In genomic region chr7:50266893-50267386, GRCh38 we compare ENCODE assay signal across 8 cellular contexts. TPM values are rescaled to one million over a fixed set of nuclear protein-coding genes. Genes with fewer than 3 reads are reported as not detected.
A peak's percentile ranks its signal among the peaks of the same experiment; 100 is the strongest.
DNase-seq lines count a peak whose midpoint lies in the region; ATAC-seq and TF ChIP-seq lines count a peak whose summit lies in the region.

No MANE protein-coding gene starts in this region.

- H3K4me3 ChIP-seq in H7 (ENCODE audit: insufficient read depth, low read depth, low read length), result no peak overlapping the region

- POLR2A ChIA-PET in activated naive CD8-positive, alpha-beta T cell treated with anti-CD3 and anti-CD28 coated beads, Interleukin-2, amount 10 ng/mL, durations not matched to agents 7 days and 5 days (lab: Charles Lee), result interaction anchor here (0.8 to 10.6 kb wide), 19 partner anchors 9 to 183 kb away, joined by 3 to 272 read pairs (median 5); partner anchors contain the start of genes FIGNL1 and IKZF1

- H3K4me1 Mint-ChIP-seq in activated naive CD8-positive, alpha-beta T cell treated with anti-CD3 and anti-CD28 coated beads, Interleukin-2, amount 10 ng/mL, durations not matched to agents 7 days and 5 days, result peaks cover 75% of the 10 kb centered on the region

- ATAC-seq in HG03103 (IDR thresholded peaks at IDR 0.05; ENCODE audit: low read depth, unreplicated experiment), result peak; percentile 41
- ATAC-seq in activated naive CD8-positive, alpha-beta T cell treated with anti-CD3 and anti-CD28 coated beads, Interleukin-2, amount 10 ng/mL, durations not matched to agents 7 days and 5 days (ENCODE audit: low read depth), result peak; percentile 65

- H3K27ac Mint-ChIP-seq in activated naive CD8-positive, alpha-beta T cell treated with anti-CD3 and anti-CD28 coated beads, Interleukin-2, amount 10 ng/mL, durations not matched to agents 7 days and 5 days, result peak overlapping the region; percentile 88

- in situ Hi-C loops in GM18951 (cut with MboI; ENCODE audit: low sequenced_read_pairs, unreplicated experiment), result no loop called here

- no peaks in the 10 kb centered on the region for H3K27me3 ChIP-seq in H7 (ENCODE audit: control insufficient read depth, insufficient read depth, low read length)

- peak; percentile 40 for TF ChIP-seq POLR2A in GM18951 (IDR thresholded peaks at IDR 0.05; ENCODE audit: extremely low read depth, insufficient read depth, insufficient read length)

- peaks cover 10% of the 10 kb centered on the region for H3K36me3 Mint-ChIP-seq in activated naive CD8-positive, alpha-beta T cell treated with anti-CD3 and anti-CD28 coated beads, Interleukin-2, amount 10 ng/mL, durations not matched to agents 7 days and 5 days

- H3K4me3 Mint-ChIP-seq in activated naive CD8-positive, alpha-beta T cell treated with anti-CD3 and anti-CD28 coated beads, Interleukin-2, amount 10 ng/mL, durations not matched to agents 7 days and 5 days, result peak overlapping the region; percentile 78

- DNase-seq in T-helper 2 cell (peak; percentile 24 to 96 (median 65)), NCI-H345 (lab: John Stamatoyannopoulos, UW) (no peak), NCI-H2171 treated with DMSO at 0.1 percent for 48 hours (lab: John Stamatoyannopoulos, UW) (no peak), H7 (no peak)
- DNase-seq in activated naive CD8-positive, alpha-beta T cell treated with anti-CD3 and anti-CD28 coated beads, Interleukin-2, amount 10 ng/mL, durations not matched to agents 7 days and 5 days, result peak; percentile 80
- peak; percentile 53 for DNase-seq in stimulated activated CD8-positive, alpha-beta memory T cell treated with anti-CD3 and anti-CD28 coated beads, Interleukin-12 subunit alpha, Interleukin-12 subunit beta, amount 100 ng/mL, for 24 hours (ENCODE audit: extremely low read depth)

- no peaks in the 10 kb centered on the region for H3K36me3 ChIP-seq in H7 (replicated peaks; ENCODE audit: control insufficient read depth, insufficient read depth, low read length)

- peaks cover 4% of the 10 kb centered on the region for H3K9me3 Mint-ChIP-seq in activated naive CD8-positive, alpha-beta T cell treated with anti-CD3 and anti-CD28 coated beads, Interleukin-2, amount 10 ng/mL, durations not matched to agents 7 days and 5 days

- H3K27me3 Mint-ChIP-seq in activated naive CD8-positive, alpha-beta T cell treated with anti-CD3 and anti-CD28 coated beads, Interleukin-2, amount 10 ng/mL, durations not matched to agents 7 days and 5 days, result no peaks in the 10 kb centered on the region

RNA-seq across cellular contexts. Expression of gene IKZF1, which starts 37.6 kb away (rescaled TPM):
- 100 to 1,000 TPM; 383 to 410 TPM for total RNA-seq in activated naive CD8-positive, alpha-beta T cell treated with anti-CD3 and anti-CD28 coated beads, Interleukin-2, amount 10 ng/mL, durations not matched to agents 7 days and 5 days
- 0.81 and 1.4 TPM in 2 replicates for total RNA-seq in H7 (2014; rRNA removed; shearing (Covaris generic))

Comparison
In these comparisons a context has a peak if more than half of its experiments do, and no peak if none do; other contexts are left out.
1. DNase-seq: peak in T-helper 2 cell (5 of 5), activated naive CD8-positive, alpha-beta T cell treated with anti-CD3 and anti-CD28 coated beads, Interleukin-2, amount 10 ng/mL, durations not matched to agents 7 days and 5 days (single experiment) and stimulated activated CD8-positive, alpha-beta memory T cell treated with anti-CD3 and anti-CD28 coated beads, Interleukin-12 subunit alpha, Interleukin-12 subunit beta, amount 100 ng/mL, for 24 hours (single experiment); none in NCI-H345 (single experiment), NCI-H2171 treated with DMSO at 0.1 percent for 48 hours (single experiment) and H7 (single experiment).
2. RNA of gene IKZF1, which starts 37.6 kb away (total RNA-seq): 383 to 410 TPM in activated naive CD8-positive, alpha-beta T cell treated with anti-CD3 and anti-CD28 coated beads, Interleukin-2, amount 10 ng/mL, durations not matched to agents 7 days and 5 days; 0.81 to 1.4 TPM in H7; every median in the first group is over 100 times any median in the second.